9 cellular contexts compared by ENCODE assay signal in genomic region chr9:120878188-120879130, GRCh38. TPM values are rescaled to one million over a fixed set of nuclear protein-coding genes. Genes with fewer than 3 reads are reported as not detected.
DNase-seq lines count a peak whose midpoint lies in the region; ATAC-seq and TF ChIP-seq lines count a peak whose summit lies in the region.
"Had no signal": no experiment of that assay in that cellular context is flagged by ENCODE, and none has a peak within 500 bp of the region (broad histone marks: within the 10 kb centered on the region; RNA-seq: fewer than 3 reads in every experiment).

No MANE protein-coding gene starts in this region.

- intact Hi-C loops in PC-9 (cut with micrococcal nuclease; ENCODE audit: unreplicated experiment) (no loop called here), breast epithelium (cut with DNase I; ENCODE audit: low total_unique reads) (no loop called here)

- H3F3A ChIP-seq in PC-9 (ENCODE audit: insufficient read depth, low read depth), result peaks cover 40% of the 10 kb centered on the region

- peaks cover 22% of the 10 kb centered on the region for H3K79me2 ChIP-seq in PC-9 (ENCODE audit: low read depth)

- H3K27me3 Mint-ChIP-seq in activated naive CD4-positive, alpha-beta T cell treated with anti-CD3 and anti-CD28 coated beads, Interleukin-2, amount 10 ng/mL, durations not matched to agents 7 days and 5 days, result no peaks in the 10 kb centered on the region
- H3K27me3 Mint-ChIP-seq in endothelial cell (ENCODE audit: unreplicated experiment), result peaks cover 18% of the 10 kb centered on the region

- H3K27me3 ChIP-seq in PC-9 (ENCODE audit: insufficient read depth, low read depth) (no peaks in the 10 kb centered on the region), breast epithelium (no peaks in the 10 kb centered on the region)

- H3K27ac ChIP-seq in PC-9 (no peak overlapping the region), substantia nigra (ENCODE audit: low read depth, low read length, poor library complexity, severe bottlenecking) (peak overlapping the region; percentile 41), breast epithelium (no peak overlapping the region)

- H3K36me3 Mint-ChIP-seq in activated naive CD4-positive, alpha-beta T cell treated with anti-CD3 and anti-CD28 coated beads, Interleukin-2, amount 10 ng/mL, durations not matched to agents 7 days and 5 days, result peaks cover 46% of the 10 kb centered on the region
- H3K36me3 Mint-ChIP-seq in endothelial cell (ENCODE audit: low read depth, unreplicated experiment), result peaks cover 5% of the 10 kb centered on the region

- H3K4me1 ChIP-seq in PC-9 (replicated peaks; ENCODE audit: insufficient read depth) (peaks cover 54% of the 10 kb centered on the region), breast epithelium (no peaks in the 10 kb centered on the region)

- peaks cover 80% of the 10 kb centered on the region for H3K4me1 Mint-ChIP-seq in activated naive CD4-positive, alpha-beta T cell treated with anti-CD3 and anti-CD28 coated beads, Interleukin-2, amount 10 ng/mL, durations not matched to agents 7 days and 5 days
- H3K4me1 Mint-ChIP-seq in endothelial cell (ENCODE audit: unreplicated experiment), result peaks cover 4% of the 10 kb centered on the region

- no peaks in the 10 kb centered on the region for H3K36me3 ChIP-seq in PC-9 (ENCODE audit: low read depth)
- no peaks in the 10 kb centered on the region for H3K36me3 ChIP-seq in breast epithelium

- peak overlapping the region; percentile 93 for H3K4me2 ChIP-seq in PC-9

- H3K9me3 Mint-ChIP-seq in activated naive CD4-positive, alpha-beta T cell treated with anti-CD3 and anti-CD28 coated beads, Interleukin-2, amount 10 ng/mL, durations not matched to agents 7 days and 5 days, result no peaks in the 10 kb centered on the region
- H3K9me3 Mint-ChIP-seq in endothelial cell (ENCODE audit: unreplicated experiment), result no peaks in the 10 kb centered on the region

- H3K9me2 ChIP-seq in PC-9 (ENCODE audit: insufficient read depth), result no peaks in the 10 kb centered on the region

- no peak for TF ChIP-seq POLR2A in breast epithelium (IDR thresholded peaks at IDR 0.05)

- no peak overlapping the region; the same call in 1 of the 2 replicates for H2AFZ ChIP-seq in PC-9

- no peak for TF ChIP-seq CTCF in PC-9 (conservative IDR thresholded peaks at IDR 0.05)
- TF ChIP-seq CTCF in endothelial cell (IDR thresholded peaks at IDR 0.05; ENCODE audit: unreplicated experiment), result no peak
- no peak for TF ChIP-seq CTCF in breast epithelium (IDR thresholded peaks at IDR 0.05)

- peak overlapping the region; percentile 76 for H3K4me3 ChIP-seq in PC-9
- H3K4me3 ChIP-seq in breast epithelium, result no peak overlapping the region

- DNase-seq in activated naive CD4-positive, alpha-beta T cell treated with anti-CD3 and anti-CD28 coated beads, Interleukin-2, amount 10 ng/mL, durations not matched to agents 7 days and 5 days, result peak; percentile 66
- DNase-seq in activated naive CD4-positive, alpha-beta T cell (lab: John Stamatoyannopoulos, UW), result no peak
- DNase-seq in PC-9, result no peak
- no peak for DNase-seq in endothelial cell (ENCODE audit: low spot score)
- DNase-seq in substantia nigra (lab: John Stamatoyannopoulos, UW), result peak in 1 of 49 donors; percentile 36
- DNase-seq in T-helper 9 cell, result no peak
- no peak for DNase-seq in breast epithelium (ENCODE audit: low spot score in 2 of 2)
- DNase-seq: GDM1 had no signal

- H3K4me3 Mint-ChIP-seq in activated naive CD4-positive, alpha-beta T cell treated with anti-CD3 and anti-CD28 coated beads, Interleukin-2, amount 10 ng/mL, durations not matched to agents 7 days and 5 days, result peak overlapping the region; percentile 82
- peak overlapping the region; percentile 91 for H3K4me3 Mint-ChIP-seq in endothelial cell (ENCODE audit: unreplicated experiment)

- no peaks in the 10 kb centered on the region for H4K20me1 ChIP-seq in PC-9 (ENCODE audit: insufficient read depth)

- BruUV-seq in PC-9 (replicated peaks; lab: Mats Ljungman, UMichigan), result TSS peak; percentile 29

- H3K9me3 ChIP-seq in PC-9 (ENCODE audit: insufficient read depth, low read depth) (no peaks in the 10 kb centered on the region), breast epithelium (no peaks in the 10 kb centered on the region)

- CTCF ChIA-PET in activated naive CD4-positive, alpha-beta T cell treated with anti-CD3 and anti-CD28 coated beads, Interleukin-2, amount 10 ng/mL, durations not matched to agents 7 days and 5 days (lab: Charles Lee), result interaction anchor here (0.7 to 4.5 kb wide), 8 partner anchors 12 to 123 kb away, joined by 3 to 31 read pairs (median 3); no protein-coding TSS in a partner anchor
- CTCF ChIA-PET in PC-9 (lab: Charles Lee), result no interaction called here

- peak overlapping the region; percentile 95 for H3K27ac Mint-ChIP-seq in activated naive CD4-positive, alpha-beta T cell treated with anti-CD3 and anti-CD28 coated beads, Interleukin-2, amount 10 ng/mL, durations not matched to agents 7 days and 5 days
- no peak overlapping the region for H3K27ac Mint-ChIP-seq in endothelial cell (ENCODE audit: unreplicated experiment)

- ATAC-seq in GM18909 (IDR thresholded peaks at IDR 0.05; ENCODE audit: poor library complexity, unreplicated experiment), result no peak

- POLR2A ChIA-PET in PC-9 (lab: Charles Lee; ENCODE audit: unreplicated experiment), result no interaction called here

RNA-seq across cellular contexts. Expression of gene PHF19, which starts 1.5 kb away (rescaled TPM):
- total RNA-seq in PC-9 (2021) (66.4 and 72.9 TPM in 2 replicates), endothelial cell (ENCODE audit: unreplicated experiment) (10.0 TPM), breast epithelium (10 to 100 TPM; 16.5 to 33.1 (median 19.0) TPM)

RNA-seq across cellular contexts. Expression of gene PSMD5, which starts 35.7 kb away (rescaled TPM):
- 86.4 and 96.2 TPM in 2 replicates for total RNA-seq in PC-9 (2021)
- total RNA-seq in endothelial cell (ENCODE audit: unreplicated experiment), result 42.9 TPM
- 10 to 100 TPM; 48.3 to 54.1 (median 50.3) TPM for total RNA-seq in breast epithelium

RNA-seq across cellular contexts. Expression of gene TRAF1, which starts 48.1 kb away (rescaled TPM):
- total RNA-seq in PC-9 (2021) (2.7 and 2.9 TPM in 2 replicates), endothelial cell (ENCODE audit: unreplicated experiment) (1.4 TPM), breast epithelium (1 to 10 TPM; 4.9 to 8.6 (median 7.3) TPM)
